In the genomic region with DNA sequence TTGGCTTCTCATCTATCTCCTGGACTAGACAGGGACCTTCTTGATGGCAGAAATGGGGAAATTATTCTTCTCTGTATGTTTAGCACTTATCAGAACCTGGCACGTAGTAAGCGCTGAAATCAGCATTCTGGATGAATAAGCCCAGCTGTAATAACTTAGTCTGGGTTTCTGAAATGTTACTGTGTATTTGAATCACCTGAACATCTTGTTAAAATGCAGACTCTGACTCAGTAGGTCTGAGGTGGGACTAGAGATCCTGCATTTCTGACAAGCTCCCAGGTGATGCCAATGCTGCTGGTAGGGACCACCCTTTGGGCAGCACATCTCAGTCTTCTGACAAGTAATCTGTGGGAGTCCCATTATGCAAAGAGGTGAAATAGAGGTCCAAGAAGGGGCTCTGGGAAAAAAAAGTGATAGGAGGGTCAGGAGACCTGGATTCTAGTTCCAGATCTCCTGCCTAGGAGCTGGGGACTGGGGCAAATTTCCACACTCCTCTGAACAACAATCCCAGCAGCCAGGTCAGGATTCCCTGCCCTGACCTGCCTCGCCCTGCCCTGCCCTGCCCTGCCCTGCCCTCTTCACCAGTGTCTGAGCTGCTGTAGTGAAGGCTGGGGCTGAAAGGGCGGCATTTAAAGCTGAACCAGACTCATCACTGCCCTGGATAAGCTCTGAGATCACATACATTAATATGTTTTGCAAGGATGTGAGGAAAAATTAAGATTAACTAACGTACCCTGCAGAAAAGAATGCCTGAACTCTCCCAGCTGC, we compare ENCODE assay signal across 21 cellular contexts. TPM values are rescaled to one million over a fixed set of nuclear protein-coding genes. Genes with fewer than 3 reads are reported as not detected.
DNase-seq lines count a peak whose midpoint lies in the region; ATAC-seq and TF ChIP-seq lines count a peak whose summit lies in the region.
"Had no signal": no experiment of that assay in that cellular context is flagged by ENCODE, and none has a peak within 500 bp of the region (broad histone marks: within the 10 kb centered on the region; RNA-seq: fewer than 3 reads in every experiment).

No MANE protein-coding gene starts in this region.

- peak overlapping the region; percentile 40 for H3K27ac ChIP-seq in RWPE2 (ENCODE audit: poor library complexity, severe bottlenecking)
- H3K27ac ChIP-seq in esophagus muscularis mucosa (replicated peaks in 1 of 4): no peak overlapping the region
- no peak overlapping the region for H3K27ac ChIP-seq in neuronal stem cell (replicated peaks; ENCODE audit: low read length)
- no peak overlapping the region for H3K27ac ChIP-seq in substantia nigra (ENCODE audit: low read depth, low read length, poor library complexity, severe bottlenecking)

- no peak overlapping the region for H4K91ac ChIP-seq in neuronal stem cell (ENCODE audit: low read depth, low read length, poor library complexity)

- no peak for TF ChIP-seq POLR2A in esophagus muscularis mucosa (IDR thresholded peaks at IDR 0.05; ENCODE audit: low read depth)

- no peak for TF ChIP-seq CTCF in RWPE2 (IDR thresholded peaks at IDR 0.05; ENCODE audit: poor library complexity, severe bottlenecking)
- no peak for TF ChIP-seq CTCF in epithelial cell of esophagus (IDR thresholded peaks at IDR 0.05; ENCODE audit: insufficient read depth, low read depth, low read length, missing control alignments)
- no peak for TF ChIP-seq CTCF in esophagus muscularis mucosa (IDR thresholded peaks at IDR 0.05)

- no peak overlapping the region for H3K4me2 ChIP-seq in neuronal stem cell (ENCODE audit: insufficient read depth, low read length, poor library complexity, severe bottlenecking)

- peak overlapping the region; percentile 90 for H2BK12ac ChIP-seq in neuronal stem cell (ENCODE audit: low read length)

- H3K23ac ChIP-seq in neuronal stem cell (ENCODE audit: low read depth, low read length, poor library complexity): no peak overlapping the region

- H3K4me3 ChIP-seq in RWPE2 (ENCODE audit: severe bottlenecking): no peak overlapping the region
- H3K4me3 ChIP-seq in epithelial cell of esophagus (ENCODE audit: low read length): no peak overlapping the region
- no peak overlapping the region for H3K4me3 ChIP-seq in esophagus muscularis mucosa
- no peak overlapping the region for H3K4me3 ChIP-seq in neuronal stem cell (ENCODE audit: low read length in 2 of 2)
- H3K4me3 ChIP-seq: K562 had no signal

- intact Hi-C loops in esophagus muscularis mucosa (cut with DNase I): no loop called here

- H3K4me1 ChIP-seq in RWPE2 (ENCODE audit: insufficient read depth, poor library complexity, severe bottlenecking): peaks cover 28% of the 10 kb centered on the region
- no peaks in the 10 kb centered on the region for H3K4me1 ChIP-seq in esophagus muscularis mucosa
- no peaks in the 10 kb centered on the region for H3K4me1 ChIP-seq in neuronal stem cell (ENCODE audit: control insufficient read depth in 2 of 2, insufficient read depth in 1 of 2, low read depth in 1 of 2, low read length in 2 of 2)
- H3K4me1 ChIP-seq: BE2C had no signal

- H3K14ac ChIP-seq in neuronal stem cell (ENCODE audit: low read length): peak overlapping the region; percentile 89

- H2AFZ ChIP-seq in neuronal stem cell (ENCODE audit: low read length): no peak overlapping the region

- no peak overlapping the region for H4K8ac ChIP-seq in neuronal stem cell (ENCODE audit: low read depth, low read length)

- no peak overlapping the region for H2BK5ac ChIP-seq in neuronal stem cell (ENCODE audit: low read length)

- no peak overlapping the region for H2BK120ac ChIP-seq in neuronal stem cell (ENCODE audit: low read depth, low read length)

- no peaks in the 10 kb centered on the region for H3K36me3 ChIP-seq in RWPE2 (ENCODE audit: low read depth)
- no peaks in the 10 kb centered on the region for H3K36me3 ChIP-seq in esophagus muscularis mucosa
- no peaks in the 10 kb centered on the region for H3K36me3 ChIP-seq in neuronal stem cell (replicated peaks in 1 of 2; ENCODE audit: control insufficient read depth in 2 of 2, insufficient read depth in 2 of 2, low read length in 2 of 2)
- H3K36me3 ChIP-seq: BE2C had no signal

- no peaks in the 10 kb centered on the region for H3K9me3 ChIP-seq in RWPE2 (ENCODE audit: severe bottlenecking)
- no peaks in the 10 kb centered on the region for H3K9me3 ChIP-seq in esophagus muscularis mucosa
- H3K9me3 ChIP-seq in neuronal stem cell (replicated peaks in 1 of 2; ENCODE audit: control insufficient read depth in 2 of 2, insufficient read depth in 1 of 2, low read depth in 1 of 2, low read length in 2 of 2): no peaks in the 10 kb centered on the region
- H3K9me3 ChIP-seq: BE2C had no signal

- 40% methylated on average over 5 of the region's 5 CpGs for WGBS in esophagus muscularis mucosa
- WGBS in neuronal stem cell (ENCODE audit: extremely low coverage in 2 of 2, insufficient read length in 2 of 2, insufficient replicate concordance in 1 of 2), 2 donors: no CpG with 5 or more reads among the region's 5 CpGs

- no peak overlapping the region for H2AK5ac ChIP-seq in neuronal stem cell (ENCODE audit: low read depth, low read length)

- peak; percentile 64 for ATAC-seq in RWPE2 (ENCODE audit: low read depth)
- ATAC-seq in GM18511 (IDR thresholded peaks at IDR 0.05; ENCODE audit: unreplicated experiment): no peak
- no peak for ATAC-seq in GM21825 (IDR thresholded peaks at IDR 0.05; ENCODE audit: unreplicated experiment)
- ATAC-seq: K562 had no signal

- H3K4ac ChIP-seq in neuronal stem cell (ENCODE audit: low read length): no peak overlapping the region

- peaks cover 2% of the 10 kb centered on the region for H3K79me1 ChIP-seq in neuronal stem cell (ENCODE audit: low read depth, low read length)

- H3K27me3 ChIP-seq in RWPE2 (ENCODE audit: insufficient read depth, poor library complexity, severe bottlenecking) (no peaks in the 10 kb centered on the region), esophagus muscularis mucosa (peaks cover 0 to 7% (median 3%) of the 10 kb centered on the region in 4 donors), neuronal stem cell (ENCODE audit: control insufficient read depth in 3 of 3, insufficient read depth in 3 of 3, low read depth in 1 of 3, low read length in 3 of 3) (no peaks in the 10 kb centered on the region)
- H3K27me3 ChIP-seq: BE2C had no signal

- no peak for TF ChIP-seq EP300 in esophagus muscularis mucosa (IDR thresholded peaks at IDR 0.05)

- no peak overlapping the region for H2BK15ac ChIP-seq in neuronal stem cell (ENCODE audit: low read length)

- DNase-seq in RWPE2 (ENCODE audit: low spot score): no peak
- DNase-seq in epithelial cell of esophagus (ENCODE audit: low read depth): peak; percentile 28
- peak; percentile 86 for DNase-seq in esophagus muscularis mucosa (ENCODE audit: extremely low spot score)
- no peak for DNase-seq in neuronal stem cell (ENCODE audit: low spot score)
- DNase-seq in substantia nigra (lab: John Stamatoyannopoulos, UW): no peak
- DNase-seq in DMS 273 (lab: John Stamatoyannopoulos, UW; ENCODE audit: unreplicated experiment): no peak
- DNase-seq: ACHN; BE2C; C1 segment of cervical spinal cord; CD4-positive, CD25-positive, alpha-beta regulatory T cell; CD8-positive, alpha-beta memory T cell; COR-L47; DMS153; DMS79; GDM1; GOT3; H7; IMR-90 had no signal

- H3K9ac ChIP-seq in neuronal stem cell (ENCODE audit: low read depth, low read length, poor library complexity): peak overlapping the region; percentile 70

- H3K18ac ChIP-seq in neuronal stem cell (ENCODE audit: low read length): peak overlapping the region; percentile 71

RNA-seq across cellular contexts. Expression of gene SLC6A11, which starts 17.2 kb away (rescaled TPM):
- total RNA-seq in esophagus muscularis mucosa: not detected
- 0.47 TPM for polyA plus RNA-seq in neuronal stem cell (2013, experiment 1 of 2)
- 0.43 TPM for polyA plus RNA-seq in neuronal stem cell (2013, experiment 2 of 2)
- total RNA-seq: CD4-positive, CD25-positive, alpha-beta regulatory T cell; CD8-positive, alpha-beta memory T cell; IMR-90; K562 had no signal
- polyA plus RNA-seq: CD4-positive, CD25-positive, alpha-beta regulatory T cell; CD8-positive, alpha-beta memory T cell; IMR-90 had no signal

Comparison
In these comparisons a context has a peak if more than half of its experiments do, and no peak if none do; other contexts are left out.
1. DNase-seq: peak in epithelial cell of esophagus (single experiment) and esophagus muscularis mucosa (single experiment); none in RWPE2 (single experiment), neuronal stem cell (single experiment), substantia nigra (0 of 49) and DMS 273 (single experiment).